In genomic region chr2:205834776-205835175, GRCh38 we compare ENCODE assay signal across 21 cellular contexts.
DNase-seq lines count a peak whose midpoint lies in the region; ATAC-seq and TF ChIP-seq lines count a peak whose summit lies in the region.
"Had no signal": no experiment of that assay in that cellular context is flagged by ENCODE, and none has a peak within 500 bp of the region (broad histone marks: within the 10 kb centered on the region; RNA-seq: fewer than 3 reads in every experiment).

No MANE protein-coding gene starts in this region.

- H3K4me1 ChIP-seq in upper lobe of left lung (peaks cover 0 to 8% (median 0%) of the 10 kb centered on the region in 4 donors), Peyer's patch (no peaks in the 10 kb centered on the region)
- H3K4me1 ChIP-seq: tibial artery had no signal

- DNase-seq in choroid plexus epithelial cell (ENCODE audit: low read depth), result peak; percentile 10
- peak; percentile 4 for DNase-seq in medulla oblongata (ENCODE audit: extremely low spot score)
- no peak for DNase-seq in upper lobe of left lung
- no peak for DNase-seq in DMS79 (lab: John Stamatoyannopoulos, UW)
- DNase-seq in iPS-NIHi7 (ENCODE audit: extremely low spot score), result no peak
- DNase-seq in Peyer's patch, result no peak
- DNase-seq: activated T-cell treated with anti-CD3 and anti-CD28 coated beads, Interleukin-2, amount 50 U/mL, for 48 hours; DND-41; head of caudate nucleus; MM.1S; NCI-H146; NCI-H2171 treated with DMSO at 0.1 percent for 48 hours; NCI-H69; nephron progenitor cell; stimulated activated CD4-positive, alpha-beta T cell treated with anti-CD3 and anti-CD28 coated beads, Interleukin-2, amount 100 ng/mL, for 24 hours; stimulated activated naive B cell treated with anti-CD40 and anti-IgM and Interleukin-4, amounts not matched to agents 10 μg/mL and 1 μg/mL and 100 μg/mL, for 72 hours; tibial artery had no signal

- H3K36me3 ChIP-seq in upper lobe of left lung, result no peaks in the 10 kb centered on the region
- no peaks in the 10 kb centered on the region for H3K36me3 ChIP-seq in Peyer's patch
- H3K36me3 ChIP-seq: tibial artery had no signal

- H3K27ac ChIP-seq in upper lobe of left lung (no peak overlapping the region), Peyer's patch (peak overlapping the region in 2 of 4 donors; percentile 6 to 66)
- H3K27ac ChIP-seq: tibial artery had no signal

- no peak for TF ChIP-seq EP300 in upper lobe of left lung (IDR thresholded peaks at IDR 0.05)

- H3K9me3 ChIP-seq in upper lobe of left lung (peaks cover 0 to 2% (median 0%) of the 10 kb centered on the region in 4 donors), Peyer's patch (no peaks in the 10 kb centered on the region)

- ATAC-seq in HG02885 (IDR thresholded peaks at IDR 0.05; ENCODE audit: poor library complexity, unreplicated experiment) (peak; percentile 52), upper lobe of left lung (ENCODE audit: low FRiP score in 2 of 2) (peak; percentile 29 to 36), HG03159 (IDR thresholded peaks at IDR 0.05; ENCODE audit: unreplicated experiment) (no peak)
- ATAC-seq: activated CD4-positive, CD25-positive, alpha-beta regulatory T cell treated with anti-CD3 and anti-CD28 coated beads, Interleukin-2, amount 50 U/mL, for 24 hours; HCT116; stimulated activated naive B cell treated with anti-CD40 and anti-IgM and Interleukin-4, amounts not matched to agents 10 μg/mL and 1 μg/mL and 100 μg/mL, for 72 hours had no signal

- TF ChIP-seq CTCF in choroid plexus epithelial cell (conservative IDR thresholded peaks at IDR 0.05; ENCODE audit: low read depth, low read length) (no peak), upper lobe of left lung (IDR thresholded peaks at IDR 0.05) (no peak), Peyer's patch (IDR thresholded peaks at IDR 0.05) (no peak)

- no peaks in the 10 kb centered on the region for H3K27me3 ChIP-seq in upper lobe of left lung
- H3K27me3 ChIP-seq in Peyer's patch, result no peaks in the 10 kb centered on the region
- H3K27me3 ChIP-seq: tibial artery had no signal

- 45 to 47% methylated on average over 3 of the region's 3 CpGs for WGBS in upper lobe of left lung, 2 donors

- TF ChIP-seq POLR2A in upper lobe of left lung (IDR thresholded peaks at IDR 0.05) (no peak), Peyer's patch (IDR thresholded peaks at IDR 0.05) (no peak)

- no peak overlapping the region for H3K4me3 ChIP-seq in choroid plexus epithelial cell (ENCODE audit: low read depth, low read length)
- H3K4me3 ChIP-seq in upper lobe of left lung, result no peak overlapping the region
- H3K4me3 ChIP-seq in Peyer's patch, result no peak overlapping the region
- H3K4me3 ChIP-seq: tibial artery had no signal

Comparison
In these comparisons a context has a peak if more than half of its experiments do, and no peak if none do; other contexts are left out.
1. DNase-seq: peak in choroid plexus epithelial cell (single experiment) and medulla oblongata (single experiment); none in upper lobe of left lung (0 of 2), DMS79 (single experiment), iPS-NIHi7 (single experiment) and Peyer's patch (0 of 3).